In the genomic region with DNA sequence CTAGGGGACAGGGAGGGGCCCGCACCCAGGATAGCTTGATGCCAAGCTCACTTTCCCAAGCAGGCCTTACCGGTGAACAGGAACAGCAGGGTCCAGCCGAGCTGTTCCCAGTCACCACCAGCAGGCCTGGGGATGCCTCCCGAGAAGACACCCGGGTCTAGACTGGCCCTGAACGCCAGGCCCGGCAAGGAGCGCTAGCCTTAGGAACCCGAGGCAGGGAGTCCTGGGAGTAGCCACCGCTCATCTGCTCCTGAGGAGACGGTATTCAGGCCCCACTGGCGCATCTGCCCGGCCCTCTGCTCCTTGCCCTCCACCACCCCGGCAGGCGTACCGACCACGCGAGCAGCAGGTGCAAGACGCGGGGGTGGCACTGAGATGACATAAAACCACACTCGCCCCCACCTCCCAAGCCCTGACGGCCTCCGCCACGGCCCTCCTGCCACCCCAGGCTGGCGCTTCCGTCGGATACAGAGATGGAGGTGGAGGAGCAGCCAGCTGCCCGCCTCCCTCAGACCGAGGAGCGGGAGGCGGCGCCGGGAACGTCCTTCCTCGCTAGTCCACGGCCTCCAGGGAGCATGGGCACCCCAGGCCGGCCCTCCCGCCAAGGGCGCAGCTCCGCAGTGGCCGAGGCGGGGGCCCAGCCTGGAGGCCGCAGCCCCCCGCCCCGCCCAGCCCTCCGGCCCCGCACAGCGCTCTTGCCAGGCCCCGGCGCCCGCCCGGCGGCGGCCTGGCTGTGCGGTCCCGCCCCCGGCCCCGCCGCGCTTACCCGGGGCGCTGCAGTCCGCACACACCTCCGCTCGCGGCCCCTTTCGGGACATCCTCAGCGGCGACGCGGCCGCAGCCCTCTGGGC, we compare ENCODE assay signal across 1 cellular context.
TF ChIP-seq lines count a peak whose summit lies in the region.

No MANE protein-coding gene starts in this region.

TF ChIP-seq in K562, 482 proteins besides CTCF, POLR2A, EP300 and RAD21:
- TF ChIP-seq ZNF408 (CRISPR knock-in tag; IDR thresholded peaks at IDR 0.05; ENCODE audit: low read depth) (no peak), ELF2 (CRISPR knock-in tag; IDR thresholded peaks at IDR 0.05) (no peak), ZFP1 (CRISPR knock-in tag; IDR thresholded peaks at IDR 0.05) (no peak), CTBP1 (IDR thresholded peaks at IDR 0.05; ENCODE audit: borderline replicate concordance) (peak; percentile 37; the same call in 1 of the 2 replicates), NRF1 (conservative IDR thresholded peaks at IDR 0.05 in 1 of 2, IDR thresholded peaks at IDR 0.05 in 1 of 2) (peak; percentile 73 to 75), ZC3H8 (IDR thresholded peaks at IDR 0.05) (no peak), BCOR (IDR thresholded peaks at IDR 0.05) (no peak), EGR1 (conservative IDR thresholded peaks at IDR 0.05) (peak; percentile 64), ZSCAN32 (CRISPR knock-in tag; IDR thresholded peaks at IDR 0.05) (no peak), SIN3A (IDR thresholded peaks at IDR 0.05; ENCODE audit: borderline replicate concordance in 2 of 2, control insufficient read depth in 1 of 2, low read depth in 2 of 2, low read length in 2 of 2) (peak in 1 of 2 experiments; percentile 7; a peak in 1 of 4 replicates), RB1 (IDR thresholded peaks at IDR 0.05; ENCODE audit: low read depth) (0 out of 2 replicates have a peak, but pooled peaks have one; percentile 27), MAZ (CRISPR knock-in tag; conservative IDR thresholded peaks at IDR 0.05 in 1 of 2, IDR thresholded peaks at IDR 0.05 in 1 of 2) (0 out of 4 replicates have a peak, but pooled peaks of 1 of the 2 experiments have one; percentile 28), PHTF2 (CRISPR knock-in tag; IDR thresholded peaks at IDR 0.05) (no peak), LARP7 (IDR thresholded peaks at IDR 0.05) (no peak), KLF10 (CRISPR knock-in tag; IDR thresholded peaks at IDR 0.05) (no peak), MYC (IDR thresholded peaks at IDR 0.05; ENCODE audit: low read depth, low read length) (no peak), MYC (CRISPR knock-in tag; IDR thresholded peaks at IDR 0.05; ENCODE audit: borderline replicate concordance, low read depth) (no peak), GABPB1 (CRISPR knock-in tag; IDR thresholded peaks at IDR 0.05) (no peak), CREM (IDR thresholded peaks at IDR 0.05; ENCODE audit: low read depth) (0 out of 2 replicates have a peak, but pooled peaks have one; percentile 13), CAMTA2 (CRISPR knock-in tag; conservative IDR thresholded peaks at IDR 0.05) (no peak)
- TF ChIP-seq, protein P1, sequence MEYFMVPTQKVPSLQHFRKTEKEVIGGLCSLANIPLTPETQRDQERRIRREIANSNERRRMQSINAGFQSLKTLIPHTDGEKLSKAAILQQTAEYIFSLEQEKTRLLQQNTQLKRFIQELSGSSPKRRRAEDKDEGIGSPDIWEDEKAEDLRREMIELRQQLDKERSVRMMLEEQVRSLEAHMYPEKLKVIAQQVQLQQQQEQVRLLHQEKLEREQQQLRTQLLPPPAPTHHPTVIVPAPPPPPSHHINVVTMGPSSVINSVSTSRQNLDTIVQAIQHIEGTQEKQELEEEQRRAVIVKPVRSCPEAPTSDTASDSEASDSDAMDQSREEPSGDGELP (CRISPR knock-in tag; IDR thresholded peaks at IDR 0.05; ENCODE audit: borderline replicate concordance), result peak; percentile 28; the same call in 1 of the 2 replicates
- TF ChIP-seq, protein P2, sequence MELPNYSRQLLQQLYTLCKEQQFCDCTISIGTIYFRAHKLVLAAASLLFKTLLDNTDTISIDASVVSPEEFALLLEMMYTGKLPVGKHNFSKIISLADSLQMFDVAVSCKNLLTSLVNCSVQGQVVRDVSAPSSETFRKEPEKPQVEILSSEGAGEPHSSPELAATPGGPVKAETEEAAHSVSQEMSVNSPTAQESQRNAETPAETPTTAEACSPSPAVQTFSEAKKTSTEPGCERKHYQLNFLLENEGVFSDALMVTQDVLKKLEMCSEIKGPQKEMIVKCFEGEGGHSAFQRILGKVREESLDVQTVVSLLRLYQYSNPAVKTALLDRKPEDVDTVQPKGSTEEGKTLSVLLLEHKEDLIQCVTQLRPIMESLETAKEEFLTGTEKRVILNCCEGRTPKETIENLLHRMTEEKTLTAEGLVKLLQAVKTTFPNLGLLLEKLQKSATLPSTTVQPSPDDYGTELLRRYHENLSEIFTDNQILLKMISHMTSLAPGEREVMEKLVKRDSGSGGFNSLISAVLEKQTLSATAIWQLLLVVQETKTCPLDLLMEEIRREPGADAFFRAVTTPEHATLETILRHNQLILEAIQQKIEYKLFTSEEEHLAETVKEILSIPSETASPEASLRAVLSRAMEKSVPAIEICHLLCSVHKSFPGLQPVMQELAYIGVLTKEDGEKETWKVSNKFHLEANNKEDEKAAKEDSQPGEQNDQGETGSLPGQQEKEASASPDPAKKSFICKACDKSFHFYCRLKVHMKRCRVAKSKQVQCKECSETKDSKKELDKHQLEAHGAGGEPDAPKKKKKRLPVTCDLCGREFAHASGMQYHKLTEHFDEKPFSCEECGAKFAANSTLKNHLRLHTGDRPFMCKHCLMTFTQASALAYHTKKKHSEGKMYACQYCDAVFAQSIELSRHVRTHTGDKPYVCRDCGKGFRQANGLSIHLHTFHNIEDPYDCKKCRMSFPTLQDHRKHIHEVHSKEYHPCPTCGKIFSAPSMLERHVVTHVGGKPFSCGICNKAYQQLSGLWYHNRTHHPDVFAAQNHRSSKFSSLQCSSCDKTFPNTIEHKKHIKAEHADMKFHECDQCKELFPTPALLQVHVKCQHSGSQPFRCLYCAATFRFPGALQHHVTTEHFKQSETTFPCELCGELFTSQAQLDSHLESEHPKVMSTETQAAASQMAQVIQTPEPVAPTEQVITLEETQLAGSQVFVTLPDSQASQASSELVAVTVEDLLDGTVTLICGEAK (IDR thresholded peaks at IDR 0.05), result 0 out of 2 replicates have a peak, but pooled peaks have one; percentile 20
- TF ChIP-seq, protein P2 (CRISPR knock-in tag; IDR thresholded peaks at IDR 0.05), result no peak
- TF ChIP-seq, protein P3, sequence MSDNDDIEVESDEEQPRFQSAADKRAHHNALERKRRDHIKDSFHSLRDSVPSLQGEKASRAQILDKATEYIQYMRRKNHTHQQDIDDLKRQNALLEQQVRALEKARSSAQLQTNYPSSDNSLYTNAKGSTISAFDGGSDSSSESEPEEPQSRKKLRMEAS (CRISPR knock-in tag; IDR thresholded peaks at IDR 0.05), result peak; percentile 15; the same call in 1 of the 2 replicates
- TF ChIP-seq, protein P4, sequence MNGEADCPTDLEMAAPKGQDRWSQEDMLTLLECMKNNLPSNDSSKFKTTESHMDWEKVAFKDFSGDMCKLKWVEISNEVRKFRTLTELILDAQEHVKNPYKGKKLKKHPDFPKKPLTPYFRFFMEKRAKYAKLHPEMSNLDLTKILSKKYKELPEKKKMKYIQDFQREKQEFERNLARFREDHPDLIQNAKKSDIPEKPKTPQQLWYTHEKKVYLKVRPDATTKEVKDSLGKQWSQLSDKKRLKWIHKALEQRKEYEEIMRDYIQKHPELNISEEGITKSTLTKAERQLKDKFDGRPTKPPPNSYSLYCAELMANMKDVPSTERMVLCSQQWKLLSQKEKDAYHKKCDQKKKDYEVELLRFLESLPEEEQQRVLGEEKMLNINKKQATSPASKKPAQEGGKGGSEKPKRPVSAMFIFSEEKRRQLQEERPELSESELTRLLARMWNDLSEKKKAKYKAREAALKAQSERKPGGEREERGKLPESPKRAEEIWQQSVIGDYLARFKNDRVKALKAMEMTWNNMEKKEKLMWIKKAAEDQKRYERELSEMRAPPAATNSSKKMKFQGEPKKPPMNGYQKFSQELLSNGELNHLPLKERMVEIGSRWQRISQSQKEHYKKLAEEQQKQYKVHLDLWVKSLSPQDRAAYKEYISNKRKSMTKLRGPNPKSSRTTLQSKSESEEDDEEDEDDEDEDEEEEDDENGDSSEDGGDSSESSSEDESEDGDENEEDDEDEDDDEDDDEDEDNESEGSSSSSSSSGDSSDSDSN (IDR thresholded peaks at IDR 0.05; ENCODE audit: borderline replicate concordance in 1 of 2, low read depth in 2 of 2, low read length in 2 of 2), result peak in 1 of 2 experiments; percentile 85; a peak in 2 of 4 replicates
- TF ChIP-seq, protein P5, sequence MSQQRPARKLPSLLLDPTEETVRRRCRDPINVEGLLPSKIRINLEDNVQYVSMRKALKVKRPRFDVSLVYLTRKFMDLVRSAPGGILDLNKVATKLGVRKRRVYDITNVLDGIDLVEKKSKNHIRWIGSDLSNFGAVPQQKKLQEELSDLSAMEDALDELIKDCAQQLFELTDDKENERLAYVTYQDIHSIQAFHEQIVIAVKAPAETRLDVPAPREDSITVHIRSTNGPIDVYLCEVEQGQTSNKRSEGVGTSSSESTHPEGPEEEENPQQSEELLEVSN (IDR thresholded peaks at IDR 0.05; ENCODE audit: borderline replicate concordance in 1 of 2, extremely low read depth in 1 of 2, insufficient read depth in 1 of 2, insufficient read length in 1 of 2, low read depth in 1 of 2, low read length in 1 of 2, poor library complexity in 1 of 2, severe bottlenecking in 1 of 2), result peak in 1 of 2 experiments; percentile 22
- TF ChIP-seq, protein P6, sequence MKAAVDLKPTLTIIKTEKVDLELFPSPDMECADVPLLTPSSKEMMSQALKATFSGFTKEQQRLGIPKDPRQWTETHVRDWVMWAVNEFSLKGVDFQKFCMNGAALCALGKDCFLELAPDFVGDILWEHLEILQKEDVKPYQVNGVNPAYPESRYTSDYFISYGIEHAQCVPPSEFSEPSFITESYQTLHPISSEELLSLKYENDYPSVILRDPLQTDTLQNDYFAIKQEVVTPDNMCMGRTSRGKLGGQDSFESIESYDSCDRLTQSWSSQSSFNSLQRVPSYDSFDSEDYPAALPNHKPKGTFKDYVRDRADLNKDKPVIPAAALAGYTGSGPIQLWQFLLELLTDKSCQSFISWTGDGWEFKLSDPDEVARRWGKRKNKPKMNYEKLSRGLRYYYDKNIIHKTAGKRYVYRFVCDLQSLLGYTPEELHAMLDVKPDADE (conservative IDR thresholded peaks at IDR 0.05; ENCODE audit: control insufficient read depth, low read depth, low read length), result peak; percentile 0; the same call in 1 of the 2 replicates
TF ChIP-seq in K562: peak in this region for 13.
